ENCODE assay signal across 30 cellular contexts in the genomic region with DNA sequence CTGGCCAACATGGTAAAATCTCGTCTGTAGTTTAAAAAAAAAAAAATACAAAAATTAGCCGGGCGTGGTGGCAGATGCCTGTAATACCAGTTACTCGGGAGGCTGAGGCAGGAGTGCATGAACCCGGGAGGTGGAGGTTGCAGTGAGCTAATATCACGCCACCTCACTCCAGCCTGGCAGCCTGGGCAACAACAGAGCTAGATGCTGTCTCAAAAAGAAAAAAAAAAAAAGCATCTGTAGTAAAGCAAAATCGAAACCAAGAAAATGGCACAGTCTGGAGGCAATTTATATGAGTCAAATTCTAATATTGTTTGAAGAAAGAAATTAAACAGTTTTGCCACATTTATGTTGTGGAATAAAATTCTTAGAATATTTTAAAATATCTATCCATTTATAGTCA.
"Had no signal": no experiment of that assay in that cellular context is flagged by ENCODE, and none has a peak within 500 bp of the region (broad histone marks: within the 10 kb centered on the region; RNA-seq: fewer than 3 reads in every experiment).

No MANE protein-coding gene starts in this region.

- FAIRE-seq: kidney had no signal

- H3K36me3 Mint-ChIP-seq: memory B cell; naive thymus-derived CD4-positive, alpha-beta T cell had no signal

- ATAC-seq: esophagus mucosa; gastroesophageal sphincter; heart left ventricle; left lobe of liver; naive thymus-derived CD4-positive, alpha-beta T cell; sciatic nerve had no signal

- H3K27me3 ChIP-seq: colonic mucosa, gastroesophageal sphincter, heart left ventricle, hepatocyte, right atrium auricular region, stomach, thyroid gland had no signal

- H3K4me1 Mint-ChIP-seq: memory B cell; naive thymus-derived CD4-positive, alpha-beta T cell; nephron progenitor cell had no signal

- H3K27ac Mint-ChIP-seq: dendritic cell treated with granulocyte-macrophage colony-stimulating factor and Interleukin-4, amounts not matched to agents 40 ng/mL and 50 ng/mL, for 4 days; endodermal cell; memory B cell; naive thymus-derived CD4-positive, alpha-beta T cell; nephron progenitor cell had no signal

- H3K4me3 ChIP-seq: colonic mucosa, gastroesophageal sphincter, heart left ventricle, hepatocyte, lung, prostate gland, right atrium auricular region, smooth muscle cell, stomach, thyroid gland had no signal

- H3K27me3 Mint-ChIP-seq: dendritic cell treated with granulocyte-macrophage colony-stimulating factor and Interleukin-4, amounts not matched to agents 40 ng/mL and 50 ng/mL, for 4 days; memory B cell; naive thymus-derived CD4-positive, alpha-beta T cell had no signal

- DNase-seq: colonic mucosa; effector CD8-positive, alpha-beta T cell; endodermal cell; foreskin fibroblast; heart left ventricle; kidney; midbrain; naive thymus-derived CD4-positive, alpha-beta T cell; nephron progenitor cell; nucleus accumbens; stimulated activated CD4-positive, alpha-beta T cell treated with anti-CD3 and anti-CD28 coated beads, Interleukin-12 subunit alpha, Interleukin-12 subunit beta, amount 100 ng/mL, for 4 hours; stimulated activated CD4-positive, alpha-beta T cell treated with anti-CD3 and anti-CD28 coated beads, Interleukin-1b, Interleukin-23, amount 100 ng/mL, for 48 hours; stimulated activated CD4-positive, alpha-beta T cell treated with anti-CD3 and anti-CD28 coated beads, Interleukin-4, amount 100 ng/mL, for 1 hour; stimulated activated CD8-positive, alpha-beta memory T cell treated with anti-CD3 and anti-CD28 coated beads, Interleukin-4, amount 100 ng/mL, for 48 hours; stimulated activated naive CD4-positive, alpha-beta T cell treated with Interleukin-2 at 50 U/mL for 16 hours; stomach; thyroid gland; trophoblast cell had no signal

- H3K79me2 ChIP-seq: hepatocyte had no signal

- H3K36me3 ChIP-seq: colonic mucosa, gastroesophageal sphincter, heart left ventricle, prostate gland, right atrium auricular region, stomach, thyroid gland had no signal

- H3K4me1 ChIP-seq: colonic mucosa, gastroesophageal sphincter, heart left ventricle, prostate gland, right atrium auricular region, stomach, thyroid gland had no signal

- H3K4me3 Mint-ChIP-seq: dendritic cell treated with granulocyte-macrophage colony-stimulating factor and Interleukin-4, amounts not matched to agents 40 ng/mL and 50 ng/mL, for 4 days; endodermal cell; memory B cell; naive thymus-derived CD4-positive, alpha-beta T cell; nephron progenitor cell had no signal

- H3K27ac ChIP-seq: colonic mucosa, epithelial cell of prostate, gastroesophageal sphincter, heart left ventricle, hepatocyte, prostate gland, right atrium auricular region, stomach, thyroid gland had no signal

- H3K9me3 Mint-ChIP-seq: memory B cell had no signal

- H3K4me2 ChIP-seq: hepatocyte, smooth muscle cell had no signal
